Comparison of ENCODE assay signal across 8 cellular contexts in the genomic region with DNA sequence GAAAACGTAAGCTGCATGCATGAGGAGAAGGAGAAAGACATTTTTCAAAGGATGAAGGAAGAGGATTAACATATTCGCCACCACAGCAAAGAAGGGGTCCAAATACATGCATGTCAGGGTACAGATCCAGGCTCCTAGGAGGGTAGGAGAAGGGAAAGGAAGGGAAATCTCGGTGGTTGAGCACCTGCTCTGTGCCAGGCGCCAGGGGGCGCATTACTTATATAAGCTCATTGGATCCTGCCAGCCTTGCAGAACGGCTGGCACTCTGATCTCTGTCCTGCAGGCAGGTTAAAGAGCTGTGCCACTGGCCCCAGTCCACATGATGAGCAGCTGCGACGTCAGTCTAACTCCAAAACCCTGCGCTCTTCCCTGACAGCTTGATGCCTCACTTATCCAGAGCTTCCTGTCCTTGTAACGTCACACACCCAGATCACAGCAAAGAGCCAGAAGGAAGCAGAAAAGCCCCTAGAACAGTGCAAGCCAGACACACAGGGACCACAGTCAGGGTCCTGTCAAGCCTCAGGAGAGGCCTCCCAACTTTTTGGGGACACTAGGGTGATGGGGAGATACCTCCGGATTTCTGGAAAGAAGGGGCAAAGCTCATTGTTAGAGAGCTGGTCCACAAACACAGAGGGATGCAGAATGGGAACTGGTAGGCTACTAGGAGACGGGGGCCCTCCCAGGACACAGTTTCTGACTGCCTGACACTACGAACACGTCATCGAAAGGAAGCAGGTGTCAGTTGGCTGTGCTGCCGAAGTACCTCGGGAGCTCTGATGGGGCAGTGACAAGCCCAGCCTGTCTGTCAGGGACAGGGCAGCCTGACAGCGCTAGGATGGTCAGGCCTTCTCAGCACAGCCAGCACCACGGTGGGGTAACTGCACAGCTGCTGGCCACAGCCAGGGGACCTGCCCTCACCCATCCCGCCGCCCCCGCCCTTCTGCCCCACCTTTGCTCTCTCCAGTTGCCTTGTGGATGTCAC.
DNase-seq lines count a peak whose midpoint lies in the region; ATAC-seq and TF ChIP-seq lines count a peak whose summit lies in the region.

No MANE protein-coding gene starts in this region.

- TF ChIP-seq POLR2A in right lobe of liver (IDR thresholded peaks at IDR 0.05): no peak

- H3K4me3 ChIP-seq in GM06990 (replicated peaks; ENCODE audit: low read depth, low read length): no peak overlapping the region
- no peak overlapping the region for H3K4me3 ChIP-seq in HAP-1
- H3K4me3 ChIP-seq in coronary artery: no peak overlapping the region
- no peak overlapping the region for H3K4me3 ChIP-seq in right lobe of liver

- peaks cover 20 to 33% of the 10 kb centered on the region in 2 donors for H3K4me1 Mint-ChIP-seq in stimulated activated naive B cell treated with anti-CD40 and anti-IgM and Interleukin-4, amounts not matched to agents 10 μg/mL and 1 μg/mL and 100 μg/mL, for 72 hours
- H3K4me1 Mint-ChIP-seq in activated T-helper 1 cell treated with anti-CD3 and anti-CD28 coated beads, Interleukin-12 subunit alpha, Interleukin-12 subunit beta, Interleukin-2, Interleukin-4 antibody, amounts not matched to agents 30 ng/mL and 10 ng/mL and 1 ng/mL, durations not matched to agents 14 hours and 24 hours and 36 hours (ENCODE audit: low read depth): peaks cover 4% of the 10 kb centered on the region

- no peaks in the 10 kb centered on the region; the same call in 1 of the 2 replicates for H3K27me3 ChIP-seq in GM06990 (replicated peaks; ENCODE audit: control insufficient read depth, insufficient read depth, low read length)
- H3K27me3 ChIP-seq in HAP-1 (ENCODE audit: low read depth): no peaks in the 10 kb centered on the region
- no peaks in the 10 kb centered on the region for H3K27me3 ChIP-seq in right lobe of liver

- peak overlapping the region in 1 of 2 donors; percentile 22 for H3K4me3 Mint-ChIP-seq in stimulated activated naive B cell treated with anti-CD40 and anti-IgM and Interleukin-4, amounts not matched to agents 10 μg/mL and 1 μg/mL and 100 μg/mL, for 72 hours
- H3K4me3 Mint-ChIP-seq in activated T-helper 1 cell treated with anti-CD3 and anti-CD28 coated beads, Interleukin-12 subunit alpha, Interleukin-12 subunit beta, Interleukin-2, Interleukin-4 antibody, amounts not matched to agents 30 ng/mL and 10 ng/mL and 1 ng/mL, durations not matched to agents 14 hours and 24 hours and 36 hours: no peak overlapping the region

- in situ Hi-C loops in HAP-1 (cut with MboI; ENCODE audit: low sequenced_read_pairs): no loop called here

- no peaks in the 10 kb centered on the region for H3K9me3 Mint-ChIP-seq in stimulated activated naive B cell treated with anti-CD40 and anti-IgM and Interleukin-4, amounts not matched to agents 10 μg/mL and 1 μg/mL and 100 μg/mL, for 72 hours
- no peaks in the 10 kb centered on the region for H3K9me3 Mint-ChIP-seq in activated T-helper 1 cell treated with anti-CD3 and anti-CD28 coated beads, Interleukin-12 subunit alpha, Interleukin-12 subunit beta, Interleukin-2, Interleukin-4 antibody, amounts not matched to agents 30 ng/mL and 10 ng/mL and 1 ng/mL, durations not matched to agents 14 hours and 24 hours and 36 hours

- TF ChIP-seq CTCF in GM06990 (IDR thresholded peaks at IDR 0.05; ENCODE audit: insufficient read depth, low read length, poor library complexity, severe bottlenecking): peak; percentile 82
- TF ChIP-seq CTCF in coronary artery (IDR thresholded peaks at IDR 0.05): peak; percentile 58
- peak; percentile 82 to 90 (median 84) for TF ChIP-seq CTCF in right lobe of liver (IDR thresholded peaks at IDR 0.05)

- H3K36me3 Mint-ChIP-seq in stimulated activated naive B cell treated with anti-CD40 and anti-IgM and Interleukin-4, amounts not matched to agents 10 μg/mL and 1 μg/mL and 100 μg/mL, for 72 hours: no peaks in the 10 kb centered on the region
- no peaks in the 10 kb centered on the region for H3K36me3 Mint-ChIP-seq in activated T-helper 1 cell treated with anti-CD3 and anti-CD28 coated beads, Interleukin-12 subunit alpha, Interleukin-12 subunit beta, Interleukin-2, Interleukin-4 antibody, amounts not matched to agents 30 ng/mL and 10 ng/mL and 1 ng/mL, durations not matched to agents 14 hours and 24 hours and 36 hours (ENCODE audit: low read depth)

- no peak overlapping the region for H3K27ac Mint-ChIP-seq in stimulated activated naive B cell treated with anti-CD40 and anti-IgM and Interleukin-4, amounts not matched to agents 10 μg/mL and 1 μg/mL and 100 μg/mL, for 72 hours
- H3K27ac Mint-ChIP-seq in activated T-helper 1 cell treated with anti-CD3 and anti-CD28 coated beads, Interleukin-12 subunit alpha, Interleukin-12 subunit beta, Interleukin-2, Interleukin-4 antibody, amounts not matched to agents 30 ng/mL and 10 ng/mL and 1 ng/mL, durations not matched to agents 14 hours and 24 hours and 36 hours: no peak overlapping the region

- H3K4me1 ChIP-seq in HAP-1 (no peaks in the 10 kb centered on the region), right lobe of liver (peaks cover 0 to 42% (median 22%) of the 10 kb centered on the region in 4 donors)

- 20% methylated on average over 10 of the region's 22 CpGs for WGBS in right lobe of liver (ENCODE audit: insufficient coverage, low coverage, low lambda C conversion rate, missing lambda C conversion rate)

- H3K9me3 ChIP-seq in HAP-1 (no peaks in the 10 kb centered on the region), right lobe of liver (no peaks in the 10 kb centered on the region)

- H3K27ac ChIP-seq in coronary artery (no peak overlapping the region), right lobe of liver (peak overlapping the region in 2 of 3 donors; percentile 58 to 82)

- H3K27me3 Mint-ChIP-seq in stimulated activated naive B cell treated with anti-CD40 and anti-IgM and Interleukin-4, amounts not matched to agents 10 μg/mL and 1 μg/mL and 100 μg/mL, for 72 hours: peaks cover 0 to 9% of the 10 kb centered on the region in 2 donors
- peaks cover 4% of the 10 kb centered on the region for H3K27me3 Mint-ChIP-seq in activated T-helper 1 cell treated with anti-CD3 and anti-CD28 coated beads, Interleukin-12 subunit alpha, Interleukin-12 subunit beta, Interleukin-2, Interleukin-4 antibody, amounts not matched to agents 30 ng/mL and 10 ng/mL and 1 ng/mL, durations not matched to agents 14 hours and 24 hours and 36 hours (ENCODE audit: insufficient read depth)

- ATAC-seq in SK-N-SH treated with all-trans-retinoic acid at 6 μM for 48 hours: peak; percentile 92
- peak; percentile 81 to 92 (median 86) for ATAC-seq in right lobe of liver
- ATAC-seq in stimulated activated naive B cell treated with anti-CD40 and anti-IgM and Interleukin-4, amounts not matched to agents 10 μg/mL and 1 μg/mL and 100 μg/mL, for 72 hours (replicated peaks): peak; percentile 75 to 79

- H3K36me3 ChIP-seq in GM06990 (ENCODE audit: control insufficient read depth, insufficient read depth, low read length): no peaks in the 10 kb centered on the region
- no peaks in the 10 kb centered on the region for H3K36me3 ChIP-seq in HAP-1 (replicated peaks)
- H3K36me3 ChIP-seq in right lobe of liver: no peaks in the 10 kb centered on the region

- intact Hi-C loops in right lobe of liver (cut with DNase I): no loop called here
- intact Hi-C loops in activated T-helper 1 cell treated with anti-CD3 and anti-CD28 coated beads, Interleukin-12 subunit alpha, Interleukin-12 subunit beta, Interleukin-2, Interleukin-4 antibody, amounts not matched to agents 30 ng/mL and 10 ng/mL and 1 ng/mL, durations not matched to agents 14 hours and 24 hours and 36 hours (cut with micrococcal nuclease): loop anchor here (2.0 kb wide), 1 partner anchor 1671 kb away; no protein-coding TSS in a partner anchor

- peak; percentile 28 for DNase-seq in GM06990 (ENCODE audit: extremely low read depth, insufficient read length)
- DNase-seq in HAP-1 (ENCODE audit: low spot score in 2 of 2): peak; percentile 56 to 78
- peak; percentile 10 for DNase-seq in NCI-H128 (lab: John Stamatoyannopoulos, UW; ENCODE audit: unreplicated experiment)
- DNase-seq in coronary artery (ENCODE audit: low spot score): no peak
- peak; percentile 90 to 93 (median 92) for DNase-seq in right lobe of liver
- peak; percentile 39 for DNase-seq in stimulated activated naive B cell treated with anti-CD40 and anti-IgM and Interleukin-4, amounts not matched to agents 10 μg/mL and 1 μg/mL and 100 μg/mL, for 72 hours
- no peak for DNase-seq in activated T-helper 1 cell treated with anti-CD3 and anti-CD28 coated beads, Interleukin-12 subunit alpha, Interleukin-12 subunit beta, Interleukin-2, Interleukin-4 antibody, amounts not matched to agents 30 ng/mL and 10 ng/mL and 1 ng/mL, durations not matched to agents 14 hours and 24 hours and 36 hours (ENCODE audit: low spot score)

TF ChIP-seq in SK-N-SH treated with all-trans-retinoic acid at 6 μM for 48 hours, 23 proteins besides CTCF, POLR2A, EP300 and RAD21 (continues in another document):
- TF ChIP-seq CSRNP3 (CRISPR knock-in tag; IDR thresholded peaks at IDR 0.05): no peak
- no peak for TF ChIP-seq SNAI2 (CRISPR knock-in tag; IDR thresholded peaks at IDR 0.05)
- no peak for TF ChIP-seq RARB (CRISPR knock-in tag; IDR thresholded peaks at IDR 0.05)
- no peak for TF ChIP-seq OSR1 (CRISPR knock-in tag; IDR thresholded peaks at IDR 0.05)
- TF ChIP-seq CSDC2 (CRISPR knock-in tag; IDR thresholded peaks at IDR 0.05): no peak
- TF ChIP-seq GLIS3 (CRISPR knock-in tag; IDR thresholded peaks at IDR 0.05): no peak
- no peak for TF ChIP-seq CREB5 (CRISPR knock-in tag; IDR thresholded peaks at IDR 0.05; ENCODE audit: low read depth)

Comparison
In these comparisons a context has a peak if more than half of its experiments do, and no peak if none do; other contexts are left out.
1. DNase-seq: peak in GM06990 (single experiment), HAP-1 (2 of 2), NCI-H128 (single experiment), right lobe of liver (3 of 3) and stimulated activated naive B cell treated with anti-CD40 and anti-IgM and Interleukin-4, amounts not matched to agents 10 μg/mL and 1 μg/mL and 100 μg/mL, for 72 hours (single experiment); none in coronary artery (single experiment) and activated T-helper 1 cell treated with anti-CD3 and anti-CD28 coated beads, Interleukin-12 subunit alpha, Interleukin-12 subunit beta, Interleukin-2, Interleukin-4 antibody, amounts not matched to agents 30 ng/mL and 10 ng/mL and 1 ng/mL, durations not matched to agents 14 hours and 24 hours and 36 hours (single experiment).
2. H3K27ac ChIP-seq: peak in right lobe of liver (2 of 3); none in coronary artery (0 of 2).
3. Peak in every context shown above with its lines, with median percentiles within 50 percentile points of each other: CTCF ChIP-seq and ATAC-seq.